In genomic region chr12:98345308-98345876, GRCh38 we compare ENCODE assay signal across 2 cellular contexts.
TF ChIP-seq lines count a peak whose summit lies in the region.

No MANE protein-coding gene starts in this region.

TF ChIP-seq in GM23338, 12 proteins besides CTCF, POLR2A, EP300 and RAD21 (continued from another document):
- no peak for TF ChIP-seq EZH2phosphoT487 (IDR thresholded peaks at IDR 0.05; ENCODE audit: unreplicated experiment)
- TF ChIP-seq ETS1 (IDR thresholded peaks at IDR 0.05), result no peak
- TF ChIP-seq ZNF331 (CRISPR knock-in tag; IDR thresholded peaks at IDR 0.05; ENCODE audit: low read depth), result no peak
- no peak for TF ChIP-seq ZNF462 (CRISPR knock-in tag; IDR thresholded peaks at IDR 0.05)
- TF ChIP-seq JUNB (IDR thresholded peaks at IDR 0.05; ENCODE audit: unreplicated experiment), result no peak
- no peak for TF ChIP-seq STAT1 (IDR thresholded peaks at IDR 0.05; ENCODE audit: unreplicated experiment)
- no peak for TF ChIP-seq NANOG (IDR thresholded peaks at IDR 0.05; ENCODE audit: borderline replicate concordance)
- TF ChIP-seq POLR2AphosphoS5 (IDR thresholded peaks at IDR 0.05; ENCODE audit: low read depth), result no peak
- no peak for TF ChIP-seq ZNF114 (CRISPR knock-in tag; IDR thresholded peaks at IDR 0.05)
- TF ChIP-seq, protein P1, sequence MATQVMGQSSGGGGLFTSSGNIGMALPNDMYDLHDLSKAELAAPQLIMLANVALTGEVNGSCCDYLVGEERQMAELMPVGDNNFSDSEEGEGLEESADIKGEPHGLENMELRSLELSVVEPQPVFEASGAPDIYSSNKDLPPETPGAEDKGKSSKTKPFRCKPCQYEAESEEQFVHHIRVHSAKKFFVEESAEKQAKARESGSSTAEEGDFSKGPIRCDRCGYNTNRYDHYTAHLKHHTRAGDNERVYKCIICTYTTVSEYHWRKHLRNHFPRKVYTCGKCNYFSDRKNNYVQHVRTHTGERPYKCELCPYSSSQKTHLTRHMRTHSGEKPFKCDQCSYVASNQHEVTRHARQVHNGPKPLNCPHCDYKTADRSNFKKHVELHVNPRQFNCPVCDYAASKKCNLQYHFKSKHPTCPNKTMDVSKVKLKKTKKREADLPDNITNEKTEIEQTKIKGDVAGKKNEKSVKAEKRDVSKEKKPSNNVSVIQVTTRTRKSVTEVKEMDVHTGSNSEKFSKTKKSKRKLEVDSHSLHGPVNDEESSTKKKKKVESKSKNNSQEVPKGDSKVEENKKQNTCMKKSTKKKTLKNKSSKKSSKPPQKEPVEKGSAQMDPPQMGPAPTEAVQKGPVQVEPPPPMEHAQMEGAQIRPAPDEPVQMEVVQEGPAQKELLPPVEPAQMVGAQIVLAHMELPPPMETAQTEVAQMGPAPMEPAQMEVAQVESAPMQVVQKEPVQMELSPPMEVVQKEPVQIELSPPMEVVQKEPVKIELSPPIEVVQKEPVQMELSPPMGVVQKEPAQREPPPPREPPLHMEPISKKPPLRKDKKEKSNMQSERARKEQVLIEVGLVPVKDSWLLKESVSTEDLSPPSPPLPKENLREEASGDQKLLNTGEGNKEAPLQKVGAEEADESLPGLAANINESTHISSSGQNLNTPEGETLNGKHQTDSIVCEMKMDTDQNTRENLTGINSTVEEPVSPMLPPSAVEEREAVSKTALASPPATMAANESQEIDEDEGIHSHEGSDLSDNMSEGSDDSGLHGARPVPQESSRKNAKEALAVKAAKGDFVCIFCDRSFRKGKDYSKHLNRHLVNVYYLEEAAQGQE (IDR thresholded peaks at IDR 0.05; ENCODE audit: unreplicated experiment), result no peak
- TF ChIP-seq EZH2 (IDR thresholded peaks at IDR 0.05; ENCODE audit: low read depth, unreplicated experiment), result no peak

TF ChIP-seq in H1, 55 proteins besides CTCF, POLR2A, EP300 and RAD21 (continued from another document):
- TF ChIP-seq KDM5A (IDR thresholded peaks at IDR 0.05; ENCODE audit: low read length) (no peak), TAF1 (IDR thresholded peaks at IDR 0.05; ENCODE audit: low read depth, low read length) (no peak), RXRA (IDR thresholded peaks at IDR 0.05; ENCODE audit: insufficient read depth, low read depth, low read length) (no peak), CBX8 (IDR thresholded peaks at IDR 0.05; ENCODE audit: borderline replicate concordance, low read depth, low read length) (no peak), RNF2 (IDR thresholded peaks at IDR 0.05; ENCODE audit: borderline replicate concordance, low read depth, low read length, missing control alignments, poor library complexity, severe bottlenecking) (no peak), GTF2F1 (IDR thresholded peaks at IDR 0.05; ENCODE audit: borderline replicate concordance, low read depth, low read length) (no peak), SIRT6 (IDR thresholded peaks at IDR 0.05; ENCODE audit: low read length) (no peak), JUN (IDR thresholded peaks at IDR 0.05; ENCODE audit: low read depth, low read length) (no peak), SP1 (IDR thresholded peaks at IDR 0.05; ENCODE audit: low read depth, low read length) (no peak), SUZ12 (IDR thresholded peaks at IDR 0.05; ENCODE audit: low read length) (no peak), ASH2L (IDR thresholded peaks at IDR 0.05; ENCODE audit: low read length) (no peak), KDM1A (IDR thresholded peaks at IDR 0.05; ENCODE audit: borderline replicate concordance, low read length) (no peak), TBP (IDR thresholded peaks at IDR 0.05; ENCODE audit: low read depth, low read length) (no peak), RFX5 (IDR thresholded peaks at IDR 0.05; ENCODE audit: borderline replicate concordance, low read depth, low read length) (no peak), CTBP2 (IDR thresholded peaks at IDR 0.05; ENCODE audit: borderline replicate concordance, insufficient read depth, insufficient read length, low read length) (no peak), JUND (IDR thresholded peaks at IDR 0.05; ENCODE audit: low read length) (no peak)
- TF ChIP-seq, protein P2, sequence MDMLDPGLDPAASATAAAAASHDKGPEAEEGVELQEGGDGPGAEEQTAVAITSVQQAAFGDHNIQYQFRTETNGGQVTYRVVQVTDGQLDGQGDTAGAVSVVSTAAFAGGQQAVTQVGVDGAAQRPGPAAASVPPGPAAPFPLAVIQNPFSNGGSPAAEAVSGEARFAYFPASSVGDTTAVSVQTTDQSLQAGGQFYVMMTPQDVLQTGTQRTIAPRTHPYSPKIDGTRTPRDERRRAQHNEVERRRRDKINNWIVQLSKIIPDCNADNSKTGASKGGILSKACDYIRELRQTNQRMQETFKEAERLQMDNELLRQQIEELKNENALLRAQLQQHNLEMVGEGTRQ (IDR thresholded peaks at IDR 0.05; ENCODE audit: low read length), result no peak
